In genomic region chr6:145147559-145147958, GRCh38 we compare ENCODE assay signal across 13 cellular contexts.
DNase-seq lines count a peak whose midpoint lies in the region; ATAC-seq, FAIRE-seq and TF ChIP-seq lines count a peak whose summit lies in the region.
"Had no signal": no experiment of that assay in that cellular context is flagged by ENCODE, and none has a peak within 500 bp of the region (broad histone marks: within the 10 kb centered on the region; RNA-seq: fewer than 3 reads in every experiment).

No MANE protein-coding gene starts in this region.

- no peak for TF ChIP-seq CTCF in bronchial epithelial cell (IDR thresholded peaks at IDR 0.05; ENCODE audit: insufficient read depth, low read length, severe bottlenecking)

- no peaks in the 10 kb centered on the region for H3K36me3 ChIP-seq in bronchial epithelial cell (ENCODE audit: control insufficient read depth, insufficient read depth, low read length)
- H3K36me3 ChIP-seq: cardiac muscle cell had no signal

- H3K4me3 ChIP-seq in bronchial epithelial cell (ENCODE audit: low read depth, low read length): no peak overlapping the region
- H3K4me3 ChIP-seq: cardiac muscle cell had no signal

- ATAC-seq in GM18867 (IDR thresholded peaks at IDR 0.05; ENCODE audit: unreplicated experiment) (peak; percentile 55), HG02852 (IDR thresholded peaks at IDR 0.05; ENCODE audit: unreplicated experiment) (no peak), GM18519 (IDR thresholded peaks at IDR 0.05; ENCODE audit: low FRiP score, unreplicated experiment) (no peak), GM18909 (IDR thresholded peaks at IDR 0.05; ENCODE audit: poor library complexity, unreplicated experiment) (no peak)
- ATAC-seq: left lobe of liver had no signal

- no peak for FAIRE-seq in bronchial epithelial cell (lab: Jason Lieb, UNC)
- FAIRE-seq: D721Med, GM12891 had no signal

- H3K27me3 ChIP-seq in bronchial epithelial cell (ENCODE audit: control insufficient read depth, insufficient read depth, low read length): no peaks in the 10 kb centered on the region
- H3K27me3 ChIP-seq: cardiac muscle cell had no signal

- peak; percentile 10 for DNase-seq in MV-4-11 (lab: John Stamatoyannopoulos, UW)
- peak; percentile 80 for DNase-seq in bronchial epithelial cell (ENCODE audit: low read depth)
- DNase-seq in non-pigmented ciliary epithelial cell (ENCODE audit: low read depth): peak; percentile 23
- DNase-seq in NCI-H2171 treated with DMSO at 0.1 percent for 48 hours (lab: John Stamatoyannopoulos, UW): no peak
- DNase-seq: NCI-H1436 treated with DMSO at 0.1 percent for 48 hours had no signal
